ENCODE assay signal across 1 cellular context in the genomic region with DNA sequence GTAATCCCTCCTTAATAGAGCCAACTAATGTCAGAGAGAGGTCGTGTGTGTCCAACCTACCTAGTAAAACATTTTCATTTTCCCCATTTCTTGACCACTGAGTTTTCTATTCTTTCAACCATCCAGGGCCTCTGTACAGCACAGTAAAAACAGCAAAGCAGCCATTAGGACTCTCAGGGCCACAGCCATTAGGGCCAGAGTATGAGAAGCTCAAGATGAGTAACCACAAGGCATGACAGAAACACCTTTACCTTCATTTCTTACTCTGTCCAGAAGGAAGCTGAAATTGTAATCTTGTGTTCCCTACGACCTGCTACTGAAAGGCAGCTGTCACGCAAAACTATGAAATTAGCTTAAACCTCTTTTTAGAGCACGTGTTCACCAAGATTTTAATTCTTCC.
TF ChIP-seq lines count a peak whose summit lies in the region.

No MANE protein-coding gene starts in this region.

TF ChIP-seq in WTC11, 78 proteins besides CTCF, POLR2A, EP300 and RAD21 (continued from another document):
- TF ChIP-seq, protein P1, sequence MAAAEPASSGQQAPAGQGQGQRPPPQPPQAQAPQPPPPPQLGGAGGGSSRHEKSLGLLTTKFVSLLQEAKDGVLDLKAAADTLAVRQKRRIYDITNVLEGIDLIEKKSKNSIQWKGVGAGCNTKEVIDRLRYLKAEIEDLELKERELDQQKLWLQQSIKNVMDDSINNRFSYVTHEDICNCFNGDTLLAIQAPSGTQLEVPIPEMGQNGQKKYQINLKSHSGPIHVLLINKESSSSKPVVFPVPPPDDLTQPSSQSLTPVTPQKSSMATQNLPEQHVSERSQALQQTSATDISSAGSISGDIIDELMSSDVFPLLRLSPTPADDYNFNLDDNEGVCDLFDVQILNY (CRISPR knock-in tag; IDR thresholded peaks at IDR 0.05), result no peak
- TF ChIP-seq, protein P2, sequence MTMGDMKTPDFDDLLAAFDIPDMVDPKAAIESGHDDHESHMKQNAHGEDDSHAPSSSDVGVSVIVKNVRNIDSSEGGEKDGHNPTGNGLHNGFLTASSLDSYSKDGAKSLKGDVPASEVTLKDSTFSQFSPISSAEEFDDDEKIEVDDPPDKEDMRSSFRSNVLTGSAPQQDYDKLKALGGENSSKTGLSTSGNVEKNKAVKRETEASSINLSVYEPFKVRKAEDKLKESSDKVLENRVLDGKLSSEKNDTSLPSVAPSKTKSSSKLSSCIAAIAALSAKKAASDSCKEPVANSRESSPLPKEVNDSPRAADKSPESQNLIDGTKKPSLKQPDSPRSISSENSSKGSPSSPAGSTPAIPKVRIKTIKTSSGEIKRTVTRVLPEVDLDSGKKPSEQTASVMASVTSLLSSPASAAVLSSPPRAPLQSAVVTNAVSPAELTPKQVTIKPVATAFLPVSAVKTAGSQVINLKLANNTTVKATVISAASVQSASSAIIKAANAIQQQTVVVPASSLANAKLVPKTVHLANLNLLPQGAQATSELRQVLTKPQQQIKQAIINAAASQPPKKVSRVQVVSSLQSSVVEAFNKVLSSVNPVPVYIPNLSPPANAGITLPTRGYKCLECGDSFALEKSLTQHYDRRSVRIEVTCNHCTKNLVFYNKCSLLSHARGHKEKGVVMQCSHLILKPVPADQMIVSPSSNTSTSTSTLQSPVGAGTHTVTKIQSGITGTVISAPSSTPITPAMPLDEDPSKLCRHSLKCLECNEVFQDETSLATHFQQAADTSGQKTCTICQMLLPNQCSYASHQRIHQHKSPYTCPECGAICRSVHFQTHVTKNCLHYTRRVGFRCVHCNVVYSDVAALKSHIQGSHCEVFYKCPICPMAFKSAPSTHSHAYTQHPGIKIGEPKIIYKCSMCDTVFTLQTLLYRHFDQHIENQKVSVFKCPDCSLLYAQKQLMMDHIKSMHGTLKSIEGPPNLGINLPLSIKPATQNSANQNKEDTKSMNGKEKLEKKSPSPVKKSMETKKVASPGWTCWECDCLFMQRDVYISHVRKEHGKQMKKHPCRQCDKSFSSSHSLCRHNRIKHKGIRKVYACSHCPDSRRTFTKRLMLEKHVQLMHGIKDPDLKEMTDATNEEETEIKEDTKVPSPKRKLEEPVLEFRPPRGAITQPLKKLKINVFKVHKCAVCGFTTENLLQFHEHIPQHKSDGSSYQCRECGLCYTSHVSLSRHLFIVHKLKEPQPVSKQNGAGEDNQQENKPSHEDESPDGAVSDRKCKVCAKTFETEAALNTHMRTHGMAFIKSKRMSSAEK (CRISPR knock-in tag; IDR thresholded peaks at IDR 0.05; ENCODE audit: borderline replicate concordance), result no peak
- TF ChIP-seq, protein P3, sequence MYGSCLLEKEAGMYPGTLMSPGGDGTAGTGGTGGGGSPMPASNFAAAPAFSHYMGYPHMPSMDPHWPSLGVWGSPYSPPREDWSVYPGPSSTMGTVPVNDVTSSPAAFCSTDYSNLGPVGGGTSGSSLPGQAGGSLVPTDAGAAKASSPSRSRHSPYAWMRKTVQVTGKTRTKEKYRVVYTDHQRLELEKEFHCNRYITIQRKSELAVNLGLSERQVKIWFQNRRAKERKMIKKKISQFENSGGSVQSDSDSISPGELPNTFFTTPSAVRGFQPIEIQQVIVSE (CRISPR knock-in tag; IDR thresholded peaks at IDR 0.05; ENCODE audit: borderline replicate concordance), result no peak
- TF ChIP-seq NFE2L1 (CRISPR knock-in tag; IDR thresholded peaks at IDR 0.05), result no peak
- no peak for TF ChIP-seq FOXK1 (CRISPR knock-in tag; IDR thresholded peaks at IDR 0.05)
- TF ChIP-seq, protein P4, sequence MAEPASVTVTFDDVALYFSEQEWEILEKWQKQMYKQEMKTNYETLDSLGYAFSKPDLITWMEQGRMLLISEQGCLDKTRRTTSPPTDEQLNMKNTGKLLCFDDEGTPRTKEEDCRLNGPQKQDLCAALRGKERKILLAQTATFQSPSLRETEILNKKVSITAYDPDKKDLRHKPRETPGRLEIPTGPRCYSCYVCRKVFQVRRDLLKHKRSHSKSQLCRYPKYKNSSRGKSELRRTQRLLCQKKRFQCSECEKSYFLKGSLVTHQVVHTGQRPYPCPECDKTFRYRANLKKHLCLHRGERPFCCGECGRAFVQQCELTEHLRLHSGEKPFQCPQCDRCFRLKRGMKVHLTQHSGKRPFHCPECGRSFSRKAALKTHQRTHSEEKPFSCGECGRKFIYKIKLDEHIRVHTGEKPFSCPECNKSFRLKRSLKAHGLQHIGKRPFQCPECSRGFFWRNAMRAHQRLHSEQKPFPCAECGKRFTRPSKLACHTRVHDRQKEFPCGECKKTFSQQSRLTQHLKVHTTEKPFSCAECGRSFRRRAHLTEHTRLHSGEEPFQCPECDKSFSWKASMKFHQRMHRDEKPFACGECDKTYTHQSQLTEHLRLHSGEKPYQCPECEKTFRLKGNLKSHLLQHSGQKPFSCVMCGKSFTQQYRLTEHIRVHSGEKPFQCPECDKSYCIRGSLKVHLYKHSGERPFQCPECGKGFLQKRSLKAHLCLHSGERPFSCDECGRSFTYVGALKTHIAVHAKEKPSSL (CRISPR knock-in tag; conservative IDR thresholded peaks at IDR 0.05), result no peak
- TF ChIP-seq, protein P5, sequence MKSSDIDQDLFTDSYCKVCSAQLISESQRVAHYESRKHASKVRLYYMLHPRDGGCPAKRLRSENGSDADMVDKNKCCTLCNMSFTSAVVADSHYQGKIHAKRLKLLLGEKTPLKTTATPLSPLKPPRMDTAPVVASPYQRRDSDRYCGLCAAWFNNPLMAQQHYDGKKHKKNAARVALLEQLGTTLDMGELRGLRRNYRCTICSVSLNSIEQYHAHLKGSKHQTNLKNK (CRISPR knock-in tag; IDR thresholded peaks at IDR 0.05), result no peak
- no peak for TF ChIP-seq FOXP1 (CRISPR knock-in tag; IDR thresholded peaks at IDR 0.05; ENCODE audit: borderline replicate concordance)
